ENCODE assay signal across 8 cellular contexts in the genomic region with DNA sequence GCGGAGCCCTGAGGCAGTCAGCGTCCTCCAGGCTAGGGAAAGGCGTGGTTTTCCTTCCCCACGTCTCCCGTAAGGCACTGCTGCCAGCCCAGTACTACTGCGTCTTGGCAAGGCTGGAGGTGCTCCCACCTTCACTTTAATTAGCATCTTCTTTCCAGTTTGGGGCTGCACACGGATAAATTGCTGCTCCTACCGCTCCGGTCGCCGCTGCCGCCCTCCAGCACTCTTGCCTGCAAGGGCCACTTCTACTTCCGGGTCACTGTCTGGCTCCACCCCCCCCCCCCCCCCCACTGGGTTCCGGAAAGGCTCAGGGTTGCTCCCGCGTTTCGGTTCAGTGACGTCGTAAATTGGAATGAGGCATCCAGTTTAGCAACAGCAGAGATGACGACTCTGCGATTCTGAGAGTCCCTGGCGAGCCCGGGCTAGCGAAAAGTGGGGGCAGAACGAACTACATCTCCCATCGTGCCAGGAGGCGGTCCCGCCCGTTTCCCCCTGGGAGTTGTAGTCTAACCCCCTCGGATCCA. TPM values are rescaled to one million over a fixed set of nuclear protein-coding genes. Genes with fewer than 3 reads are reported as not detected.
DNase-seq lines count a peak whose midpoint lies in the region; ATAC-seq and TF ChIP-seq lines count a peak whose summit lies in the region.

A gene (minus strand): TSS at position 247 of the 524 bp plus-strand sequence. CDS start 100 bp downstream, at position 147.

- WGBS in spleen, 5 donors = 0% methylated on average over 19 to 30 of the region's 30 CpGs

- H3K36me3 Mint-ChIP-seq in activated B cell treated with CpG ODN at 0.5 μM for 24 hours (ENCODE audit: low read depth) = peaks cover 47% of the 10 kb centered on the region

- ATAC-seq in GM19023 (IDR thresholded peaks at IDR 0.05; ENCODE audit: unreplicated experiment) (peak; percentile 72), HG03196 (IDR thresholded peaks at IDR 0.05; ENCODE audit: unreplicated experiment) (peak; percentile 76), activated B cell treated with CpG ODN at 0.5 μM for 24 hours (ENCODE audit: low read depth) (peak; percentile 88)

- no peaks in the 10 kb centered on the region for H3K27me3 Mint-ChIP-seq in activated B cell treated with CpG ODN at 0.5 μM for 24 hours

- peaks cover 25 to 90% (median 47%) of the 10 kb centered on the region in 6 donors for H3K4me1 ChIP-seq in spleen

- H3K9me3 Mint-ChIP-seq in activated B cell treated with CpG ODN at 0.5 μM for 24 hours = no peaks in the 10 kb centered on the region

- CTCF ChIA-PET in AG04450 (lab: Charles Lee) = no interaction called here
- CTCF ChIA-PET in activated B cell treated with CpG ODN at 0.5 μM for 24 hours (lab: Charles Lee) = no interaction called here

- TF ChIP-seq CTCF in AG04450 (IDR thresholded peaks at IDR 0.05; ENCODE audit: low read depth, low read length) (no peak), activated B cell treated with CpG ODN at 0.5 μM for 24 hours (IDR thresholded peaks at IDR 0.05) (no peak), cardiac fibroblast (IDR thresholded peaks at IDR 0.05; ENCODE audit: low read depth, low read length) (no peak), spleen (IDR thresholded peaks at IDR 0.05 in 8 of 11, conservative IDR thresholded peaks at IDR 0.05 in 3 of 11) (peak in 2 of 11 experiments; percentile 4 to 32)

- H3K27me3 ChIP-seq in AG04450 (ENCODE audit: control insufficient read depth, insufficient read depth, low read length) = no peaks in the 10 kb centered on the region
- no peaks in the 10 kb centered on the region for H3K27me3 ChIP-seq in spleen (replicated peaks in 1 of 7)

- H3K4me3 ChIP-seq in AG04450 (ENCODE audit: low read depth, low read length) (peak within 1 kb of the TSS; percentile 95), cardiac fibroblast (replicated peaks in 1 of 2; ENCODE audit: low read depth in 2 of 2, low read length in 2 of 2) (peak within 1 kb of the TSS; percentile 80 to 85), spleen (peak within 1 kb of the TSS; percentile 71 to 96 (median 89))

- DNase-seq in AG04450 (ENCODE audit: low read depth, low spot score) (peak; percentile 86), NCI-H345 (lab: John Stamatoyannopoulos, UW) (peak; percentile 85), activated B cell treated with CpG ODN at 0.5 μM for 24 hours (no peak), cardiac fibroblast (ENCODE audit: low read depth in 2 of 2) (peak; percentile 97 to 99), inferior parietal cortex (ENCODE audit: extremely low spot score) (peak; percentile 93), spleen (peak; percentile 91)

- H3K4me3 Mint-ChIP-seq in activated B cell treated with CpG ODN at 0.5 μM for 24 hours = peak within 1 kb of the TSS; percentile 99

- peaks cover 0 to 49% (median 29%) of the 10 kb centered on the region in 6 donors for H3K36me3 ChIP-seq in spleen

- H3K9me3 ChIP-seq in AG04450 (ENCODE audit: control insufficient read depth, insufficient read depth, low read length) (no peaks in the 10 kb centered on the region; the same call in 1 of the 2 replicates), spleen (no peaks in the 10 kb centered on the region)

- H3K27ac Mint-ChIP-seq in activated B cell treated with CpG ODN at 0.5 μM for 24 hours = peak within 1 kb of the TSS; percentile 94

- POLR2A ChIA-PET in AG04450 (lab: Yijun Ruan, JAX) = interaction anchor here (0.9 kb wide), 1 partner anchor 10 kb away, joined by 7 read pairs; a partner anchor contains a TSS
- POLR2A ChIA-PET in activated B cell treated with CpG ODN at 0.5 μM for 24 hours (lab: Charles Lee) = interaction anchor here (0.6 to 4.4 kb wide), 10 partner anchors 10 to 85 kb away, joined by 3 to 48 read pairs (median 6); a partner anchor contains a TSS

- peak in 1 of 3 donors; percentile 35 for TF ChIP-seq POLR2A in spleen (IDR thresholded peaks at IDR 0.05)

- peak within 1 kb of the TSS; percentile 90 for H3K27ac ChIP-seq in AG04450 (ENCODE audit: low read depth, low read length)
- peak within 1 kb of the TSS; percentile 89 to 99 (median 94) for H3K27ac ChIP-seq in spleen

- intact Hi-C loops in activated B cell treated with CpG ODN at 0.5 μM for 24 hours (cut with micrococcal nuclease) (loop anchor here (1.0 to 5.0 kb wide), 9 partner anchors 10 to 199 kb away; a partner anchor contains a TSS), spleen (cut with DNase I; ENCODE audit: low total_unique reads) (no loop called here)

- H3K4me1 Mint-ChIP-seq in activated B cell treated with CpG ODN at 0.5 μM for 24 hours = peaks cover 43% of the 10 kb centered on the region

RNA-seq across cellular contexts. Expression of the gene that starts here (rescaled TPM):
- 335 and 363 TPM in 2 replicates for polyA plus RNA-seq in AG04450 (2011; rRNA removed)
- 85.1 and 114 TPM in 2 replicates for polyA minus RNA-seq in AG04450 (2011; rRNA and poly(A)+ RNA removed)
- total RNA-seq in activated B cell treated with CpG ODN at 0.5 μM for 24 hours = 129 and 149 TPM in 2 replicates
- total RNA-seq in spleen = 100 to 1,000 TPM in 6 of 7 donors, 10 to 100 TPM in 1; 98.6 to 137 (median 122) TPM
- polyA plus RNA-seq in spleen = 100 to 1,000 TPM; 164 to 237 (median 228) TPM
